11 cellular contexts compared by ENCODE assay signal in the genomic region with DNA sequence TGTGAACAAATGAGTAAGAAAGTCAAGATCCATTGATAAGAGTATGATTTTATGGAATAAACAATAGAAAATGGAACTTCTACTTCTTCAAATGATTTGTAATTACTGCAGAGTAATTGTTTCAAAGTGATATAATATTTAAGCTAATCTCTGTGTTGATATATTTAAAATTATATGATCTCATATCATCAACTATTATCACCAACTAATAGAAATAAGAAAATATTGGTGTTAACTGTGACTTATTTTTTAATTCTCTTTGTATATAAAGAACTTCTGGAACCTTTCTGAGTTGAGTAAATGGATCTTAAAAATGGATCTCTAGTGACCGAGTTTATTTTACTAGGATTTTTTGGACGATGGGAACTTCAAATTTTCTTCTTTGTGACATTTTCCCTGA. TPM values are rescaled to one million over a fixed set of nuclear protein-coding genes. Genes with fewer than 3 reads are reported as not detected.
"Had no signal": no experiment of that assay in that cellular context is flagged by ENCODE, and none has a peak within 500 bp of the region (broad histone marks: within the 10 kb centered on the region; RNA-seq: fewer than 3 reads in every experiment).

A gene with protein sequence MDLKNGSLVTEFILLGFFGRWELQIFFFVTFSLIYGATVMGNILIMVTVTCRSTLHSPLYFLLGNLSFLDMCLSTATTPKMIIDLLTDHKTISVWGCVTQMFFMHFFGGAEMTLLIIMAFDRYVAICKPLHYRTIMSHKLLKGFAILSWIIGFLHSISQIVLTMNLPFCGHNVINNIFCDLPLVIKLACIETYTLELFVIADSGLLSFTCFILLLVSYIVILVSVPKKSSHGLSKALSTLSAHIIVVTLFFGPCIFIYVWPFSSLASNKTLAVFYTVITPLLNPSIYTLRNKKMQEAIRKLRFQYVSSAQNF (plus strand): TSS at position 301 of the 400 bp plus-strand sequence. CDS start 0 bp downstream, at position 301.

- H3K9ac ChIP-seq: GM23248 had no signal

- H3K4me1 Mint-ChIP-seq: GM23338, H9 had no signal

- H3K27ac ChIP-seq: GM23248 had no signal

- H3K4me1 ChIP-seq: HAP-1 had no signal

- H3K27ac Mint-ChIP-seq: GM23338, H9, HFFc6 had no signal

- DNase-seq: GM23248, GOT3, H7, H9, HCEC 1CT, HFFc6 had no signal

- H3K4me3 Mint-ChIP-seq: GM23338, H9, HFFc6 had no signal

- H3K4me2 ChIP-seq: GM23338 had no signal

- FAIRE-seq: H1, H54 had no signal

- H3K36me3 ChIP-seq: HAP-1 had no signal

- H3K4me3 ChIP-seq: GM23248, GM23338, HAP-1 had no signal

RNA-seq across cellular contexts. Expression of the gene that starts here (rescaled TPM):
- total RNA-seq: GM23248, GM23338, H1, H4, H7, H9, HFFc6 had no signal
- polyA plus RNA-seq: GM23248, GM23338, H1 had no signal
